ENCODE assay signal across 9 cellular contexts in genomic region chr1:30748699-30749401, GRCh38.
A peak's percentile ranks its signal among the peaks of the same experiment; 100 is the strongest.
DNase-seq lines count a peak whose midpoint lies in the region; ATAC-seq and TF ChIP-seq lines count a peak whose summit lies in the region.
"Had no signal": no experiment of that assay in that cellular context is flagged by ENCODE, and none has a peak within 500 bp of the region (broad histone marks: within the 10 kb centered on the region; RNA-seq: fewer than 3 reads in every experiment).

No MANE protein-coding gene starts in this region.

- H3K27me3 ChIP-seq in WERI-Rb-1 (ENCODE audit: insufficient read depth, low read depth, severe bottlenecking), result no peaks in the 10 kb centered on the region

- H3K27ac ChIP-seq in WERI-Rb-1, result peak overlapping the region; percentile 94

- H3K4me3 ChIP-seq in WERI-Rb-1 (ENCODE audit: low read depth, low read length) (no peak overlapping the region), fibroblast of pulmonary artery (replicated peaks; ENCODE audit: low read depth, low read length) (no peak overlapping the region)

- H3K4me3 Mint-ChIP-seq in stimulated activated naive CD8-positive, alpha-beta T cell treated with anti-CD3 and anti-CD28 coated beads, Interleukin-15, Interleukin-2, amounts not matched to agents 100 ng/mL and 50 ng/mL, for 24 hours, result peak overlapping the region; percentile 72

- peaks cover 57% of the 10 kb centered on the region for H3K36me3 Mint-ChIP-seq in stimulated activated naive CD8-positive, alpha-beta T cell treated with anti-CD3 and anti-CD28 coated beads, Interleukin-15, Interleukin-2, amounts not matched to agents 100 ng/mL and 50 ng/mL, for 24 hours (ENCODE audit: low read depth)

- no peaks in the 10 kb centered on the region for H3K27me3 Mint-ChIP-seq in stimulated activated naive CD8-positive, alpha-beta T cell treated with anti-CD3 and anti-CD28 coated beads, Interleukin-15, Interleukin-2, amounts not matched to agents 100 ng/mL and 50 ng/mL, for 24 hours

- no peak for DNase-seq in activated CD4-positive, CD25-positive, alpha-beta regulatory T cell (lab: John Stamatoyannopoulos, UW)
- DNase-seq in WERI-Rb-1, result peak; percentile 59
- peak; percentile 25 for DNase-seq in fibroblast of pulmonary artery (ENCODE audit: low read depth)
- DNase-seq in NCI-H146 (lab: John Stamatoyannopoulos, UW), result no peak
- DNase-seq: OCI-M1 had no signal

- peak; percentile 15 to 20 for ATAC-seq in activated CD4-positive, CD25-positive, alpha-beta regulatory T cell treated with anti-CD3 and anti-CD28 coated beads, Interleukin-2, amount 50 U/mL, for 24 hours
- no peak for ATAC-seq in GM21786 (IDR thresholded peaks at IDR 0.05; ENCODE audit: unreplicated experiment)
- ATAC-seq in HG02981 (IDR thresholded peaks at IDR 0.05; ENCODE audit: unreplicated experiment), result no peak

- TF ChIP-seq CTCF in WERI-Rb-1 (IDR thresholded peaks at IDR 0.05; ENCODE audit: low read depth, low read length) (no peak), fibroblast of pulmonary artery (IDR thresholded peaks at IDR 0.05; ENCODE audit: low read length, missing control alignments) (no peak)

- no peaks in the 10 kb centered on the region for H3K9me3 Mint-ChIP-seq in stimulated activated naive CD8-positive, alpha-beta T cell treated with anti-CD3 and anti-CD28 coated beads, Interleukin-15, Interleukin-2, amounts not matched to agents 100 ng/mL and 50 ng/mL, for 24 hours

- no peaks in the 10 kb centered on the region for H3K9me3 ChIP-seq in WERI-Rb-1 (ENCODE audit: severe bottlenecking)

- peak overlapping the region; percentile 97 for H3K27ac Mint-ChIP-seq in stimulated activated naive CD8-positive, alpha-beta T cell treated with anti-CD3 and anti-CD28 coated beads, Interleukin-15, Interleukin-2, amounts not matched to agents 100 ng/mL and 50 ng/mL, for 24 hours

- peaks cover 100% of the 10 kb centered on the region for H3K4me1 Mint-ChIP-seq in stimulated activated naive CD8-positive, alpha-beta T cell treated with anti-CD3 and anti-CD28 coated beads, Interleukin-15, Interleukin-2, amounts not matched to agents 100 ng/mL and 50 ng/mL, for 24 hours (ENCODE audit: low read depth)

- no peaks in the 10 kb centered on the region for H3K36me3 ChIP-seq in WERI-Rb-1

Comparison
In these comparisons a context has a peak if more than half of its experiments do, and no peak if none do; other contexts are left out.
1. ATAC-seq: peak in activated CD4-positive, CD25-positive, alpha-beta regulatory T cell treated with anti-CD3 and anti-CD28 coated beads, Interleukin-2, amount 50 U/mL, for 24 hours (2 of 2); none in GM21786 (single experiment) and HG02981 (single experiment).
2. DNase-seq: peak in WERI-Rb-1 (single experiment) and fibroblast of pulmonary artery (single experiment); none in activated CD4-positive, CD25-positive, alpha-beta regulatory T cell (0 of 4) and NCI-H146 (single experiment).